In genomic region chr4:181770971-181771370, GRCh38 we compare ENCODE assay signal across 32 cellular contexts.
"Had no signal": no experiment of that assay in that cellular context is flagged by ENCODE, and none has a peak within 500 bp of the region (broad histone marks: within the 10 kb centered on the region; RNA-seq: fewer than 3 reads in every experiment).

No MANE protein-coding gene starts in this region.

- H3K4me1 Mint-ChIP-seq: activated B cell treated with CpG ODN at 0.5 μM for 24 hours; activated T-helper 17 cell treated with anti-CD3 and anti-CD28 coated beads, Interleukin-2, amount 50 U/mL, for 72 hours; central memory CD8-positive, alpha-beta T cell; T-helper 17 cell had no signal

- H3K36me3 ChIP-seq: ascending aorta, brain microvascular endothelial cell, esophagus squamous epithelium, gastrocnemius medialis, heart left ventricle, WERI-Rb-1 had no signal

- H3K4me3 Mint-ChIP-seq: activated B cell treated with CpG ODN at 0.5 μM for 24 hours; activated CD8-positive, alpha-beta T cell treated with anti-CD3 and anti-CD28 coated beads for 36 hours; activated naive CD8-positive, alpha-beta T cell; activated T-cell treated with anti-CD3 and anti-CD28 coated beads, Interleukin-2, amount 50 U/mL, for 4 hours; activated T-helper 17 cell treated with anti-CD3 and anti-CD28 coated beads, Interleukin-2, amount 50 U/mL, for 72 hours; central memory CD8-positive, alpha-beta T cell; T-helper 17 cell; T-helper 2 cell treated with Interferon-gamma antibody and Interleukin-4, amounts not matched to agents 5 μg/mL and 100 μg/mL, for 36 hours had no signal

- H3K4me1 ChIP-seq: ascending aorta, esophagus squamous epithelium, gastrocnemius medialis, heart left ventricle had no signal

- H3K4me3 ChIP-seq: ascending aorta, esophagus squamous epithelium, gastrocnemius medialis, heart left ventricle had no signal

- H3K36me3 Mint-ChIP-seq: activated naive CD8-positive, alpha-beta T cell had no signal

- H3K9me3 ChIP-seq: ascending aorta, esophagus squamous epithelium, gastrocnemius medialis had no signal

- H3K27ac Mint-ChIP-seq: activated B cell treated with CpG ODN at 0.5 μM for 24 hours; activated CD8-positive, alpha-beta T cell treated with anti-CD3 and anti-CD28 coated beads for 36 hours; activated naive CD8-positive, alpha-beta T cell; activated T-helper 17 cell treated with anti-CD3 and anti-CD28 coated beads, Interleukin-2, amount 50 U/mL, for 72 hours; T-helper 17 cell; T-helper 2 cell treated with Interferon-gamma antibody and Interleukin-4, amounts not matched to agents 5 μg/mL and 100 μg/mL, for 36 hours had no signal

- H3K27ac ChIP-seq: ascending aorta, brain microvascular endothelial cell, epithelial cell of prostate, esophagus squamous epithelium, gastrocnemius medialis, heart left ventricle, WERI-Rb-1 had no signal

- H3K9me3 Mint-ChIP-seq: activated T-helper 17 cell treated with anti-CD3 and anti-CD28 coated beads, Interleukin-2, amount 50 U/mL, for 72 hours had no signal

- ATAC-seq: activated CD4-positive, CD25-positive, alpha-beta regulatory T cell treated with anti-CD3 and anti-CD28 coated beads, Interleukin-2, amount 50 U/mL, for 24 hours; activated CD8-positive, alpha-beta T cell treated with anti-CD3 and anti-CD28 coated beads for 36 hours; activated T-cell treated with anti-CD3 and anti-CD28 coated beads, Interleukin-2, amount 50 U/mL, for 4 hours; activated T-helper 17 cell treated with anti-CD3 and anti-CD28 coated beads, Interleukin-2, amount 50 U/mL, for 72 hours; gastrocnemius medialis; heart left ventricle; T-helper 17 cell had no signal

- H3K27me3 ChIP-seq: ascending aorta, brain microvascular endothelial cell, esophagus squamous epithelium, gastrocnemius medialis, heart left ventricle had no signal

- DNase-seq: activated B cell treated with CpG ODN at 0.5 μM for 24 hours; activated CD4-positive, alpha-beta T cell treated with anti-CD3 and anti-CD28 coated beads for 48 hours; activated CD4-positive, alpha-beta T cell treated with anti-CD3 and anti-CD28 coated beads, Interleukin-2, amount 50 U/mL, for 1 hour; activated CD4-positive, alpha-beta T cell treated with anti-CD3 and anti-CD28 coated beads, Interleukin-2, amount 50 U/mL, for 48 hours; activated CD8-positive, alpha-beta memory T cell treated with anti-CD3 and anti-CD28 coated beads for 24 hours; activated CD8-positive, alpha-beta T cell treated with anti-CD3 and anti-CD28 coated beads for 36 hours; activated effector memory CD4-positive, alpha-beta T cell treated with Interleukin-2 at 50 U/mL for 16 hours; activated gamma-delta T cell treated with Interleukin-2 at 50 U/mL for 16 hours; activated naive CD4-positive, alpha-beta T cell treated with anti-CD3 and anti-CD28 coated beads, Interleukin-2, amount 50 U/mL, for 16 hours; activated naive CD4-positive, alpha-beta T cell treated with Interleukin-2 at 50 U/mL for 16 hours; activated T-cell treated with anti-CD3 and anti-CD28 coated beads, Interleukin-2, amount 50 U/mL, for 4 hours; amygdala; brain microvascular endothelial cell; cortex of kidney; dermis blood vessel endothelial cell; effector CD8-positive, alpha-beta T cell; esophagus squamous epithelium; foreskin fibroblast; gastrocnemius medialis; glutamatergic neuron; heart left ventricle; T-helper 1 cell; T-helper 17 cell; T1000; WERI-Rb-1 had no signal

- H3K27me3 Mint-ChIP-seq: activated B cell treated with CpG ODN at 0.5 μM for 24 hours; activated CD8-positive, alpha-beta T cell treated with anti-CD3 and anti-CD28 coated beads for 36 hours; activated naive CD8-positive, alpha-beta T cell; activated T-helper 17 cell treated with anti-CD3 and anti-CD28 coated beads, Interleukin-2, amount 50 U/mL, for 72 hours; central memory CD8-positive, alpha-beta T cell; T-helper 17 cell had no signal
